In genomic region chr14:23167006-23167847, GRCh38 we compare ENCODE assay signal across 1 cellular context.
TF ChIP-seq lines count a peak whose summit lies in the region.

No MANE protein-coding gene starts in this region.

TF ChIP-seq in HepG2, 621 proteins besides CTCF, POLR2A, EP300 and RAD21 (continued from another document):
- TF ChIP-seq STAT6 (CRISPR knock-in tag; IDR thresholded peaks at IDR 0.05; ENCODE audit: borderline replicate concordance) (no peak), PHF20 (CRISPR knock-in tag; IDR thresholded peaks at IDR 0.05) (0 out of 2 replicates have a peak, but pooled peaks have one; percentile 29)
